2 cellular contexts compared by ENCODE assay signal in the genomic region with DNA sequence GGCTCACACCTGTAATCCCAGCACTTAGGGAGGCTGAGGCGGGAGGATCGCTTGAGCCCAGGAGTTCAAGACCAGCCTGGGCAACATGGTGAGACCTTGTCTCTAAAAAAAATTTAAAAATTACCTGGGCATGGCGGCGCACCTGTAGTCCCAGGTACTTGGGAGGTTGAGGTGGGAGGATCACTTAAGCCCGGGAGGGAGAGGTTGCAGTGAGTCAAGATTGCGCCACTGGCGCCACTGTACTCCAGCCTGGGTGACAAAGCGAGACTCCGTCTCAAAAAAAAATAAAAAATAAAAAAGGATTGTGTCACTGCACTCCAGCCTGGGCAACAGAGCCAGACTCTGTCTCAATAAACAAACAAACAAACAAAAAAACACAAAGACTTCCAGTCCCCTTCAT.
TF ChIP-seq lines count a peak whose summit lies in the region.

No MANE protein-coding gene starts in this region.

TF ChIP-seq in HEK293, 187 proteins besides CTCF, POLR2A, EP300 and RAD21:
- TF ChIP-seq ZEB2 (tag by site-specific recombination; IDR thresholded peaks at IDR 0.05), result peak; percentile 82

TF ChIP-seq in HepG2, 621 proteins besides CTCF, POLR2A, EP300 and RAD21:
- TF ChIP-seq, protein P1, sequence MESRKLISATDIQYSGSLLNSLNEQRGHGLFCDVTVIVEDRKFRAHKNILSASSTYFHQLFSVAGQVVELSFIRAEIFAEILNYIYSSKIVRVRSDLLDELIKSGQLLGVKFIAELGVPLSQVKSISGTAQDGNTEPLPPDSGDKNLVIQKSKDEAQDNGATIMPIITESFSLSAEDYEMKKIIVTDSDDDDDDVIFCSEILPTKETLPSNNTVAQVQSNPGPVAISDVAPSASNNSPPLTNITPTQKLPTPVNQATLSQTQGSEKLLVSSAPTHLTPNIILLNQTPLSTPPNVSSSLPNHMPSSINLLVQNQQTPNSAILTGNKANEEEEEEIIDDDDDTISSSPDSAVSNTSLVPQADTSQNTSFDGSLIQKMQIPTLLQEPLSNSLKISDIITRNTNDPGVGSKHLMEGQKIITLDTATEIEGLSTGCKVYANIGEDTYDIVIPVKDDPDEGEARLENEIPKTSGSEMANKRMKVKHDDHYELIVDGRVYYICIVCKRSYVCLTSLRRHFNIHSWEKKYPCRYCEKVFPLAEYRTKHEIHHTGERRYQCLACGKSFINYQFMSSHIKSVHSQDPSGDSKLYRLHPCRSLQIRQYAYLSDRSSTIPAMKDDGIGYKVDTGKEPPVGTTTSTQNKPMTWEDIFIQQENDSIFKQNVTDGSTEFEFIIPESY (CRISPR knock-in tag; IDR thresholded peaks at IDR 0.05), result 0 out of 2 replicates have a peak, but pooled peaks have one; percentile 55
- 0 out of 2 replicates have a peak, but pooled peaks have one; percentile 25 for TF ChIP-seq HDAC1 (CRISPR knock-in tag; IDR thresholded peaks at IDR 0.05)
TF ChIP-seq in HepG2: peak in this region for 2; not testable (repeated sequence) for 619.
